In the genomic region with DNA sequence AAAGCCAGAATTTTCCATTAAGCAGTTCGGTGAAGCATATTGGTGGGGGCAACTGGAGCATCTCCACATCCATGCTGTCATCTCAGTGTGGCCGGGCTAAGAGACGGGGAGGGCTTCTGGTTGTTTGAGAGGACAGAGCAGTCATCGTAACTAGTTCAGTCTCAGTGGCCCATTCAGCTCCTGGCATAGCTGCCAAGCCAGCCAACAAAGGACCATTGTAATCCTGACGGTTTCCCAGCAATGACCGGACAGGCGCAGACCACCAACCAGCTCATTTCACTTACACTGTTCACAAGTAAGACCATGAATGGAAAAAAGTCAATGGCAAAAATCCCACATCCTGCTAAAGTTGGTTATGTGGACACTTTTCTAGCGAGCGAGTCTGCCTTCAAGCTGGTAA, we compare ENCODE assay signal across 26 cellular contexts. TPM values are rescaled to one million over a fixed set of nuclear protein-coding genes. Genes with fewer than 3 reads are reported as not detected.
A peak's percentile ranks its signal among the peaks of the same experiment; 100 is the strongest.
DNase-seq lines count a peak whose midpoint lies in the region; ATAC-seq and TF ChIP-seq lines count a peak whose summit lies in the region.
"Had no signal": no experiment of that assay in that cellular context is flagged by ENCODE, and none has a peak within 500 bp of the region (broad histone marks: within the 10 kb centered on the region; RNA-seq: fewer than 3 reads in every experiment).

No MANE protein-coding gene starts in this region.

- no peak overlapping the region for H3K9ac ChIP-seq in neural progenitor cell

- no peaks in the 10 kb centered on the region for H3K36me3 Mint-ChIP-seq in neural progenitor cell
- H3K36me3 Mint-ChIP-seq: CD8-positive, alpha-beta memory T cell; natural killer cell; stimulated activated memory B cell treated with anti-CD40 and anti-IgM and Interleukin-4, amounts not matched to agents 10 μg/mL and 1 μg/mL and 100 μg/mL, for 72 hours had no signal

- no peaks in the 10 kb centered on the region for H3K9me3 Mint-ChIP-seq in neural progenitor cell
- H3K9me3 Mint-ChIP-seq: activated B cell treated with CpG ODN at 0.5 μM for 24 hours; natural killer cell; stimulated activated memory B cell treated with anti-CD40 and anti-IgM and Interleukin-4, amounts not matched to agents 10 μg/mL and 1 μg/mL and 100 μg/mL, for 72 hours had no signal

- H3K79me2 ChIP-seq in neural progenitor cell (ENCODE audit: low read depth), result no peaks in the 10 kb centered on the region

- TF ChIP-seq EP300 in sigmoid colon (IDR thresholded peaks at IDR 0.05), result no peak

- no peak for TF ChIP-seq POLR2A in sigmoid colon (IDR thresholded peaks at IDR 0.05)

- H4K20me1 ChIP-seq in neural progenitor cell (ENCODE audit: low read depth), result no peaks in the 10 kb centered on the region

- no peak overlapping the region for H3K4me3 Mint-ChIP-seq in neural progenitor cell
- H3K4me3 Mint-ChIP-seq: activated B cell treated with CpG ODN at 0.5 μM for 24 hours; CD8-positive, alpha-beta memory T cell; natural killer cell; stimulated activated memory B cell treated with anti-CD40 and anti-IgM and Interleukin-4, amounts not matched to agents 10 μg/mL and 1 μg/mL and 100 μg/mL, for 72 hours had no signal

- H3K9me3 ChIP-seq in neural progenitor cell (ENCODE audit: low read depth) (no peaks in the 10 kb centered on the region), thoracic aorta (no peaks in the 10 kb centered on the region), sigmoid colon (no peaks in the 10 kb centered on the region), WERI-Rb-1 (ENCODE audit: severe bottlenecking) (no peaks in the 10 kb centered on the region)
- H3K9me3 ChIP-seq: prostate gland had no signal

- H3K27ac ChIP-seq in neural progenitor cell, result no peak overlapping the region
- H3K27ac ChIP-seq in thoracic aorta, result peak overlapping the region; percentile 22 to 43
- no peak overlapping the region for H3K27ac ChIP-seq in sigmoid colon
- H3K27ac ChIP-seq in WERI-Rb-1, result no peak overlapping the region
- H3K27ac ChIP-seq: prostate gland had no signal

- DNase-seq in anterior cingulate cortex (lab: John Stamatoyannopoulos, UW), result peak in 55 of 58 donors; percentile 10 to 92 (median 73)
- DNase-seq in foreskin melanocyte, result peak; percentile 92
- DNase-seq in neural progenitor cell (ENCODE audit: low spot score), result peak; percentile 67
- DNase-seq in thoracic aorta (ENCODE audit: low spot score), result no peak
- DNase-seq in activated effector memory CD4-positive, alpha-beta T cell treated with Interleukin-2 at 50 U/mL for 16 hours, result no peak
- no peak for DNase-seq in sigmoid colon
- no peak for DNase-seq in EL
- DNase-seq in WERI-Rb-1, result no peak
- DNase-seq: activated B cell treated with CpG ODN at 0.5 μM for 24 hours; activated CD4-positive, alpha-beta T cell treated with anti-CD3 and anti-CD28 coated beads, Interleukin-2, amount 50 U/mL, for 48 hours; CD8-positive, alpha-beta memory T cell; DMS79 treated with DMSO at 0.1 percent for 48 hours; effector CD4-positive, alpha-beta T cell; erythroblast; foreskin fibroblast; mesendoderm; MM.1S; natural killer cell; NCI-H1436; NCI-H510A treated with DMSO at 0.1 percent for 48 hours; RPMI8226; small intestine; stimulated activated CD4-positive, alpha-beta T cell treated with anti-CD3 and anti-CD28 coated beads, Interleukin-2, amount 100 ng/mL, for 24 hours; T-helper 9 cell had no signal

- H3K27me3 Mint-ChIP-seq in neural progenitor cell (ENCODE audit: insufficient read depth, low read depth), result peaks cover 2% of the 10 kb centered on the region
- H3K27me3 Mint-ChIP-seq: stimulated activated memory B cell treated with anti-CD40 and anti-IgM and Interleukin-4, amounts not matched to agents 10 μg/mL and 1 μg/mL and 100 μg/mL, for 72 hours had no signal

- TF ChIP-seq CTCF in neural progenitor cell (IDR thresholded peaks at IDR 0.05) (no peak), thoracic aorta (IDR thresholded peaks at IDR 0.05) (no peak), sigmoid colon (IDR thresholded peaks at IDR 0.05) (no peak), WERI-Rb-1 (IDR thresholded peaks at IDR 0.05; ENCODE audit: low read depth, low read length) (no peak)

- no peak overlapping the region for H3K4me2 ChIP-seq in neural progenitor cell

- H3K27me3 ChIP-seq in neural progenitor cell, result no peaks in the 10 kb centered on the region
- no peaks in the 10 kb centered on the region for H3K27me3 ChIP-seq in thoracic aorta (replicated peaks; ENCODE audit: insufficient read depth)
- H3K27me3 ChIP-seq in sigmoid colon, result no peaks in the 10 kb centered on the region
- no peaks in the 10 kb centered on the region for H3K27me3 ChIP-seq in WERI-Rb-1 (ENCODE audit: insufficient read depth, low read depth, severe bottlenecking)

- intact Hi-C loops in sigmoid colon (cut with DNase I), result no loop called here

- H3K4me1 ChIP-seq in neural progenitor cell (no peaks in the 10 kb centered on the region), thoracic aorta (ENCODE audit: control insufficient read depth in 1 of 2, low read depth in 2 of 2) (peaks cover 0 to 30% of the 10 kb centered on the region in 2 donors), sigmoid colon (no peaks in the 10 kb centered on the region)
- H3K4me1 ChIP-seq: prostate gland had no signal

- H3K4me3 ChIP-seq in neural progenitor cell (no peak overlapping the region), thoracic aorta (peak overlapping the region; percentile 51), sigmoid colon (no peak overlapping the region), WERI-Rb-1 (ENCODE audit: low read depth, low read length) (no peak overlapping the region)
- H3K4me3 ChIP-seq: prostate gland had no signal

- H2AFZ ChIP-seq in neural progenitor cell (replicated peaks), result no peak overlapping the region

- H3K36me3 ChIP-seq in neural progenitor cell (no peaks in the 10 kb centered on the region), thoracic aorta (no peaks in the 10 kb centered on the region), sigmoid colon (no peaks in the 10 kb centered on the region), WERI-Rb-1 (no peaks in the 10 kb centered on the region)
- H3K36me3 ChIP-seq: prostate gland had no signal

- no peaks in the 10 kb centered on the region for H3F3A ChIP-seq in neural progenitor cell (ENCODE audit: low read depth)

- 85 to 89% methylated on average over 9 of the region's 9 CpGs for WGBS in sigmoid colon, 2 donors

- peak; percentile 39 for ATAC-seq in thoracic aorta (ENCODE audit: insufficient number of reproducible peaks, low FRiP score, low read depth)
- ATAC-seq: natural killer cell; stimulated activated memory B cell treated with anti-CD40 and anti-IgM and Interleukin-4, amounts not matched to agents 10 μg/mL and 1 μg/mL and 100 μg/mL, for 72 hours had no signal

- H3K4me1 Mint-ChIP-seq in neural progenitor cell, result peaks cover 7% of the 10 kb centered on the region
- H3K4me1 Mint-ChIP-seq: activated B cell treated with CpG ODN at 0.5 μM for 24 hours; CD8-positive, alpha-beta memory T cell; natural killer cell; stimulated activated memory B cell treated with anti-CD40 and anti-IgM and Interleukin-4, amounts not matched to agents 10 μg/mL and 1 μg/mL and 100 μg/mL, for 72 hours had no signal

- no peak overlapping the region for H3K27ac Mint-ChIP-seq in neural progenitor cell
- H3K27ac Mint-ChIP-seq: activated B cell treated with CpG ODN at 0.5 μM for 24 hours; natural killer cell; stimulated activated memory B cell treated with anti-CD40 and anti-IgM and Interleukin-4, amounts not matched to agents 10 μg/mL and 1 μg/mL and 100 μg/mL, for 72 hours had no signal

RNA-seq across cellular contexts. Expression of a gene that starts 14.9 kb away (rescaled TPM):
- 76.1 and 114 TPM in 2 replicates for total RNA-seq in neural progenitor cell (ENCODE audit: low replicate concordance)
- total RNA-seq in thoracic aorta, result 10 to 100 TPM; 39.9 TPM
- 10 to 100 TPM; 39.9 to 61.7 (median 55.8) TPM for total RNA-seq in sigmoid colon
- 10 to 100 TPM; 56.0 to 82.9 (median 59.6) TPM for polyA plus RNA-seq in sigmoid colon

Comparison
In these comparisons a context has a peak if more than half of its experiments do, and no peak if none do; other contexts are left out.
1. DNase-seq: peak in anterior cingulate cortex (55 of 58), foreskin melanocyte (single experiment) and neural progenitor cell (single experiment); none in thoracic aorta (single experiment), activated effector memory CD4-positive, alpha-beta T cell treated with Interleukin-2 at 50 U/mL for 16 hours (single experiment), sigmoid colon (single experiment), EL (single experiment) and WERI-Rb-1 (single experiment).
2. H3K27ac ChIP-seq: peak in thoracic aorta (2 of 2); none in neural progenitor cell (single experiment), sigmoid colon (0 of 4) and WERI-Rb-1 (single experiment).